Comparison of ENCODE assay signal across 20 cellular contexts in the genomic region with DNA sequence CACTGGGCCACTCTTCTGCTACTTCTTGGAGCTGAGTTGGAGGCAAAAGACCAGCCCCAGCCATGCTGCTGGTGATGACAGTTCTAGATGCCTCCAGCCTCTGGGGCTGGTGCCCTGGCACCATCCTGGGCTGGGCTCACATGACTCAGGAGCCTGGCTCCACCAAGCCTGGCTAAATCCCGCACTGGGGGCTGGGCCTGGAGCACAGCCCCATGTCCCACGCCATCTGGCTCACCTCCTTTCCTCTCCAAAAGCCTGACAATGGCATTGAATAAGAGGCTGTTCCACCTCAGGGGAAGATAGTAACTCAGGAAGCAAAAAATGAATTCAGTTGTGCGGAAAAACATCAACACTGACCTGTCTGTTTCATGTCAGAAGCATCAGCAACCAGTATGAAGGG. TPM values are rescaled to one million over a fixed set of nuclear protein-coding genes. Genes with fewer than 3 reads are reported as not detected.
A peak's percentile ranks its signal among the peaks of the same experiment; 100 is the strongest.
DNase-seq lines count a peak whose midpoint lies in the region; ATAC-seq and TF ChIP-seq lines count a peak whose summit lies in the region.
"Had no signal": no experiment of that assay in that cellular context is flagged by ENCODE, and none has a peak within 500 bp of the region (broad histone marks: within the 10 kb centered on the region; RNA-seq: fewer than 3 reads in every experiment).

No MANE protein-coding gene starts in this region.

- peaks cover 0 to 27% of the 10 kb centered on the region in 2 experiments for H3K79me1 ChIP-seq in IMR-90 (ENCODE audit: low read depth in 1 of 2, low read length in 2 of 2)

- H3K4me3 ChIP-seq in IMR-90 (ENCODE audit: insufficient read depth, low read depth, low read length) (no peak overlapping the region), heart left ventricle (no peak overlapping the region)
- H3K4me3 ChIP-seq: K562, SJCRH30, thyroid gland had no signal

- H3K9me3 ChIP-seq in IMR-90 (ENCODE audit: control insufficient read depth, insufficient read depth, low read length) (no peaks in the 10 kb centered on the region), T-helper 17 cell (ENCODE audit: control insufficient read depth, low read length, poor library complexity, severe bottlenecking) (no peaks in the 10 kb centered on the region), heart left ventricle (no peaks in the 10 kb centered on the region)
- H3K9me3 ChIP-seq: SJCRH30, thyroid gland had no signal

- no peak overlapping the region for H3K18ac ChIP-seq in IMR-90 (ENCODE audit: low read depth, low read length)

- dilution Hi-C loops in IMR-90 (cut with HindIII; ENCODE audit: low sequenced_read_pairs, unreplicated experiment), result no loop called here

- no peak overlapping the region for H3K23ac ChIP-seq in IMR-90 (ENCODE audit: low read depth, low read length)

- no peak overlapping the region for H4K91ac ChIP-seq in IMR-90 (ENCODE audit: insufficient read depth, low read depth, low read length)

- H3K9me3 Mint-ChIP-seq in progenitor cell of endocrine pancreas (ENCODE audit: low read depth), result no peaks in the 10 kb centered on the region
- H3K9me3 Mint-ChIP-seq: activated B cell treated with CpG ODN at 0.5 μM for 24 hours; activated CD8-positive, alpha-beta T cell treated with anti-CD3 and anti-CD28 coated beads for 36 hours; activated T-cell treated with anti-CD3 and anti-CD28 coated beads, Interleukin-2, amount 50 U/mL, for 4 hours; T-helper 1 cell treated with Interleukin-12 subunit alpha and Interleukin-12 subunit beta and Interleukin-4 antibody, amounts not matched to agents 30 μg/mL and 1 μg/mL, for 36 hours had no signal

- H3K4ac ChIP-seq in IMR-90 (ENCODE audit: low read depth, low read length), result peak overlapping the region; percentile 2; the same call in 1 of the 2 replicates

- no peak overlapping the region for H3K27ac ChIP-seq in IMR-90 (ENCODE audit: insufficient read depth, low read length)
- peak overlapping the region in 11 of 12 donors; percentile 12 to 72 (median 50) for H3K27ac ChIP-seq in heart left ventricle
- H3K27ac ChIP-seq: SJCRH30, thyroid gland had no signal

- no peak overlapping the region for H3K14ac ChIP-seq in IMR-90 (replicated peaks; ENCODE audit: low read depth, low read length)

- H3K27ac Mint-ChIP-seq in T-helper 17 cell (peak overlapping the region; percentile 32), progenitor cell of endocrine pancreas (peak overlapping the region; percentile 69)
- H3K27ac Mint-ChIP-seq: activated B cell treated with CpG ODN at 0.5 μM for 24 hours; activated CD8-positive, alpha-beta T cell treated with anti-CD3 and anti-CD28 coated beads for 36 hours; activated naive CD8-positive, alpha-beta T cell; T-helper 1 cell treated with Interleukin-12 subunit alpha and Interleukin-12 subunit beta and Interleukin-4 antibody, amounts not matched to agents 30 μg/mL and 1 μg/mL, for 36 hours had no signal

- peaks cover 12% of the 10 kb centered on the region for H3K9me1 ChIP-seq in IMR-90 (ENCODE audit: insufficient read depth, low read length)

- no peaks in the 10 kb centered on the region for H3K27me3 ChIP-seq in IMR-90 (ENCODE audit: control insufficient read depth, insufficient read depth, low read length)
- H3K27me3 ChIP-seq in heart left ventricle, result no peaks in the 10 kb centered on the region
- H3K27me3 ChIP-seq: SJCRH30, thyroid gland had no signal

- no peak overlapping the region for H2BK120ac ChIP-seq in IMR-90 (ENCODE audit: low read depth, low read length)

- in situ Hi-C loops in IMR-90 (cut with MboI; ENCODE audit: low sequenced_read_pairs), result no loop called here

- no peaks in the 10 kb centered on the region for H4K20me1 ChIP-seq in IMR-90 (ENCODE audit: insufficient read depth, low read length)

- H3K9ac ChIP-seq in IMR-90 (ENCODE audit: low read depth, low read length), result no peak overlapping the region

- no peak overlapping the region for H2AK9ac ChIP-seq in IMR-90 (replicated peaks; ENCODE audit: low read depth, low read length, poor library complexity)

- no peak overlapping the region for H4K8ac ChIP-seq in IMR-90 (ENCODE audit: low read depth in 2 of 2, low read length in 2 of 2)

- no peaks in the 10 kb centered on the region for H3K27me3 Mint-ChIP-seq in T-helper 17 cell
- no peaks in the 10 kb centered on the region for H3K27me3 Mint-ChIP-seq in progenitor cell of endocrine pancreas
- H3K27me3 Mint-ChIP-seq: activated B cell treated with CpG ODN at 0.5 μM for 24 hours; activated CD8-positive, alpha-beta T cell treated with anti-CD3 and anti-CD28 coated beads for 36 hours; activated naive CD8-positive, alpha-beta T cell had no signal

- H3K4me1 ChIP-seq in IMR-90 (ENCODE audit: control insufficient read depth, insufficient read depth, low read length) (peaks cover 21% of the 10 kb centered on the region), heart left ventricle (peaks cover 0 to 52% (median 32%) of the 10 kb centered on the region in 12 donors)

- H3K36me3 Mint-ChIP-seq in T-helper 17 cell (ENCODE audit: low read depth) (peaks cover 18% of the 10 kb centered on the region), progenitor cell of endocrine pancreas (ENCODE audit: insufficient read depth) (peaks cover 7% of the 10 kb centered on the region)

- H2AK5ac ChIP-seq in IMR-90 (ENCODE audit: low read depth, low read length), result no peak overlapping the region

- ATAC-seq in IMR-90 (ENCODE audit: low read depth) (no peak), T-helper 17 cell (no peak), heart left ventricle (peak; percentile 62 to 82 (median 72))
- ATAC-seq: activated CD8-positive, alpha-beta T cell treated with anti-CD3 and anti-CD28 coated beads for 36 hours; activated T-cell treated with anti-CD3 and anti-CD28 coated beads, Interleukin-2, amount 50 U/mL, for 4 hours; K562 had no signal

- H3K4me2 ChIP-seq in IMR-90 (ENCODE audit: low read depth, low read length), result no peak overlapping the region

- CTCF ChIA-PET in IMR-90 (lab: Yijun Ruan, JAX), result no interaction called here

- no peak overlapping the region for H2BK20ac ChIP-seq in IMR-90 (ENCODE audit: low read depth, low read length)

- no peak for TF ChIP-seq POLR2A in IMR-90 (IDR thresholded peaks at IDR 0.05; ENCODE audit: low read depth, low read length)
- TF ChIP-seq POLR2A in heart left ventricle (IDR thresholded peaks at IDR 0.05), result no peak

- no peak for TF ChIP-seq RAD21 in IMR-90 (IDR thresholded peaks at IDR 0.05; ENCODE audit: low read length)

- intact Hi-C loops in IMR-90 (cut with micrococcal nuclease), result no loop called here
- intact Hi-C loops in heart left ventricle (cut with DNase I), result no loop called here

- H3K4me1 Mint-ChIP-seq in T-helper 17 cell, result peaks cover 8% of the 10 kb centered on the region
- H3K4me1 Mint-ChIP-seq in progenitor cell of endocrine pancreas (ENCODE audit: low read depth), result peaks cover under 1% of the 10 kb centered on the region
- H3K4me1 Mint-ChIP-seq: activated B cell treated with CpG ODN at 0.5 μM for 24 hours had no signal

- H4K5ac ChIP-seq in IMR-90 (ENCODE audit: low read depth, low read length), result no peak overlapping the region

- no peak overlapping the region for H2AFZ ChIP-seq in IMR-90 (replicated peaks; ENCODE audit: low read length, poor library complexity)

- DNase-seq in IMR-90 (no peak), T-helper 17 cell (no peak), heart left ventricle (peak in 3 of 5 donors; percentile 61 to 81 (median 68)), progenitor cell of endocrine pancreas (ENCODE audit: low spot score, unreplicated experiment) (no peak), SHP77 (lab: John Stamatoyannopoulos, UW) (no peak), NCI-H2196 (lab: John Stamatoyannopoulos, UW; ENCODE audit: unreplicated experiment) (no peak), NCI-H1048 (lab: John Stamatoyannopoulos, UW) (no peak)
- DNase-seq: activated B cell treated with CpG ODN at 0.5 μM for 24 hours; activated CD8-positive, alpha-beta T cell treated with anti-CD3 and anti-CD28 coated beads for 36 hours; activated T-cell treated with anti-CD3 and anti-CD28 coated beads, Interleukin-2, amount 50 U/mL, for 4 hours; cortex of kidney; NCI-H2029 treated with DMSO at 0.1 percent for 48 hours; NCI-H69; OCI-M1; SJCRH30; thyroid gland had no signal

- WGBS in IMR-90 (ENCODE audit: extremely low coverage in 2 of 2, insufficient read length in 1 of 2), 2 experiments, result no CpG with 5 or more reads among the region's 3 CpGs
- 53 to 63% (median 58%) methylated on average over 3 of the region's 3 CpGs for WGBS in heart left ventricle, 4 donors

- no peak overlapping the region for H2BK5ac ChIP-seq in IMR-90 (ENCODE audit: low read depth, low read length, poor library complexity, severe bottlenecking)

- H3K36me3 ChIP-seq in IMR-90 (ENCODE audit: control insufficient read depth, insufficient read depth, low read length) (peaks cover 12% of the 10 kb centered on the region; the same call in 1 of the 2 replicates), heart left ventricle (peaks cover 0 to 39% (median 3%) of the 10 kb centered on the region in 9 donors)
- H3K36me3 ChIP-seq: SJCRH30 had no signal

- no peak overlapping the region for H2BK15ac ChIP-seq in IMR-90 (ENCODE audit: low read depth, low read length)

- TF ChIP-seq CTCF in IMR-90 (conservative IDR thresholded peaks at IDR 0.05; ENCODE audit: low read depth, low read length) (no peak), heart left ventricle (IDR thresholded peaks at IDR 0.05) (no peak), progenitor cell of endocrine pancreas (IDR thresholded peaks at IDR 0.05; ENCODE audit: unreplicated experiment) (no peak)

- no peak overlapping the region for H3K4me3 Mint-ChIP-seq in T-helper 17 cell
- H3K4me3 Mint-ChIP-seq in progenitor cell of endocrine pancreas (ENCODE audit: low read depth), result no peak overlapping the region
- H3K4me3 Mint-ChIP-seq: activated B cell treated with CpG ODN at 0.5 μM for 24 hours; activated CD8-positive, alpha-beta T cell treated with anti-CD3 and anti-CD28 coated beads for 36 hours; activated naive CD8-positive, alpha-beta T cell; activated T-cell treated with anti-CD3 and anti-CD28 coated beads, Interleukin-2, amount 50 U/mL, for 4 hours; mesothelial cell of epicardium; T-helper 1 cell treated with Interleukin-12 subunit alpha and Interleukin-12 subunit beta and Interleukin-4 antibody, amounts not matched to agents 30 μg/mL and 1 μg/mL, for 36 hours had no signal

- no peak overlapping the region for H3K56ac ChIP-seq in IMR-90 (ENCODE audit: extremely low read depth, insufficient read depth, low read length)

- POLR2A ChIA-PET in IMR-90 (lab: Charles Lee; ENCODE audit: unreplicated experiment), result no interaction called here

- BruUV-seq in IMR-90 (replicated peaks; lab: Mats Ljungman, UMichigan), result no TSS peak

TF ChIP-seq in IMR-90, 13 proteins besides CTCF, POLR2A, EP300 and RAD21:
- TF ChIP-seq RFX5 (IDR thresholded peaks at IDR 0.05; ENCODE audit: low read depth, low read length), result no peak

RNA-seq across cellular contexts. Expression of a gene that starts 45.1 kb away (rescaled TPM):
- 8.9 and 9.1 TPM in 2 replicates for total RNA-seq in IMR-90 (2012; rRNA removed)
- 86.2 and 108 TPM in 2 replicates for polyA plus RNA-seq in IMR-90 (2012; rRNA removed)
- 69.9 and 88.4 TPM in 2 replicates for polyA plus RNA-seq in IMR-90 (2012; cell fraction: cytosol; rRNA removed)
- 148 and 251 TPM in 2 replicates for polyA plus RNA-seq in IMR-90 (2012; cell fraction: nucleus; rRNA removed; ENCODE audit: low replicate concordance)
- 1 to 10 TPM; 4.4 to 6.9 TPM for total RNA-seq in T-helper 17 cell
- 10 to 100 TPM; 51.9 to 90.9 (median 72.2) TPM for total RNA-seq in heart left ventricle
- 10 to 100 TPM; 58.8 to 97.1 TPM for polyA plus RNA-seq in heart left ventricle
- total RNA-seq in progenitor cell of endocrine pancreas, result 55.0 and 57.1 TPM in 2 replicates

Comparison
In these comparisons a context has a peak if more than half of its experiments do, and no peak if none do; other contexts are left out.
1. ATAC-seq: peak in heart left ventricle (4 of 4); none in IMR-90 (single experiment) and T-helper 17 cell (single experiment).
2. DNase-seq: peak in heart left ventricle (3 of 5); none in IMR-90 (single experiment), T-helper 17 cell (0 of 3), progenitor cell of endocrine pancreas (single experiment), SHP77 (0 of 2), NCI-H2196 (single experiment) and NCI-H1048 (single experiment).